28 cellular contexts compared by ENCODE assay signal in the genomic region with DNA sequence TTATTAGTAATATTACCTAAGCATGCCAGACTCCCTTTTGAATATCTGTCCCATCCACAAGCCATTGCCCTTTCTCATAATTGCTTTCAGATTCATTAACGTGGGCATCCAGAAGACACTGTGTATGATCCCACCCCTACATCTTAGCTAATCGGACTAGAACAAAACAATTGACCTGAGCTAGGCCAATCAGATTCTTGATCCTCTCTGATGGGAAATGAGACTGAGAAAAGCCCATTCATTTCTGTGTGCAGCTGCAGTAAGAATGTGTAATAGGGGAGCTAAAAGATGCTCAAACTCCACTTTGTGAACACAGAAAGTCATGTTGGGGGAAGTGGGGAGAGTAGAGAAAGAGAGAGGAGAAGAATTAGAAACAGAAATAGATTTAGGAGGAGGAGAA.
"Had no signal": no experiment of that assay in that cellular context is flagged by ENCODE, and none has a peak within 500 bp of the region (broad histone marks: within the 10 kb centered on the region; RNA-seq: fewer than 3 reads in every experiment).

No MANE protein-coding gene starts in this region.

- H3K79me2 ChIP-seq: parathyroid adenoma had no signal

- H2AFZ ChIP-seq: parathyroid adenoma had no signal

- H3K27me3 Mint-ChIP-seq: natural killer cell treated with Interleukin-12 subunit alpha and Interleukin-12 subunit beta and Interleukin-15 and Interleukin-18, amount 100 ng/mL, for 72 hours had no signal

- H3K27ac ChIP-seq: ovary, parathyroid adenoma, psoas muscle, right lobe of liver, sigmoid colon, stomach, thoracic aorta, thyroid gland, tibial nerve, upper lobe of left lung, vagina had no signal

- H3K9me3 ChIP-seq: ovary, right lobe of liver, sigmoid colon, stomach, thoracic aorta, thyroid gland, upper lobe of left lung, vagina had no signal

- H3K36me3 Mint-ChIP-seq: natural killer cell treated with Interleukin-12 subunit alpha and Interleukin-12 subunit beta and Interleukin-15 and Interleukin-18, amount 100 ng/mL, for 72 hours; stimulated activated effector memory CD8-positive, alpha-beta T cell treated with anti-CD3 and anti-CD28 coated beads, Interleukin-12 subunit alpha, Interleukin-12 subunit beta, amount 100 ng/mL, for 72 hours; stimulated activated naive B cell treated with anti-CD40 and anti-IgM and Interleukin-4, amounts not matched to agents 10 μg/mL and 1 μg/mL and 100 μg/mL, for 72 hours had no signal

- H3K27ac Mint-ChIP-seq: natural killer cell treated with Interleukin-12 subunit alpha and Interleukin-12 subunit beta and Interleukin-15 and Interleukin-18, amount 100 ng/mL, for 72 hours; nephron progenitor cell; progenitor cell of endocrine pancreas; stimulated activated effector memory CD8-positive, alpha-beta T cell treated with anti-CD3 and anti-CD28 coated beads, Interleukin-12 subunit alpha, Interleukin-12 subunit beta, amount 100 ng/mL, for 72 hours; stimulated activated naive B cell treated with anti-CD40 and anti-IgM and Interleukin-4, amounts not matched to agents 10 μg/mL and 1 μg/mL and 100 μg/mL, for 72 hours; stimulated activated naive CD8-positive, alpha-beta T cell treated with anti-CD3 and anti-CD28 coated beads, Interleukin-15, Interleukin-2, amounts not matched to agents 100 ng/mL and 50 ng/mL, for 24 hours had no signal

- ATAC-seq: natural killer cell treated with Interleukin-12 subunit alpha and Interleukin-12 subunit beta and Interleukin-15 and Interleukin-18, amount 100 ng/mL, for 72 hours; psoas muscle; right cardiac atrium; right lobe of liver; stimulated activated effector memory CD8-positive, alpha-beta T cell treated with anti-CD3 and anti-CD28 coated beads, Interleukin-12 subunit alpha, Interleukin-12 subunit beta, amount 100 ng/mL, for 72 hours; stimulated activated naive B cell treated with anti-CD40 and anti-IgM and Interleukin-4, amounts not matched to agents 10 μg/mL and 1 μg/mL and 100 μg/mL, for 72 hours had no signal

- H3K4me1 Mint-ChIP-seq: stimulated activated effector memory CD8-positive, alpha-beta T cell treated with anti-CD3 and anti-CD28 coated beads, Interleukin-12 subunit alpha, Interleukin-12 subunit beta, amount 100 ng/mL, for 72 hours; stimulated activated naive B cell treated with anti-CD40 and anti-IgM and Interleukin-4, amounts not matched to agents 10 μg/mL and 1 μg/mL and 100 μg/mL, for 72 hours had no signal

- H3K9ac ChIP-seq: parathyroid adenoma had no signal

- H3K4me3 Mint-ChIP-seq: natural killer cell treated with Interleukin-12 subunit alpha and Interleukin-12 subunit beta and Interleukin-15 and Interleukin-18, amount 100 ng/mL, for 72 hours; nephron progenitor cell; neural crest cell; stimulated activated effector memory CD8-positive, alpha-beta T cell treated with anti-CD3 and anti-CD28 coated beads, Interleukin-12 subunit alpha, Interleukin-12 subunit beta, amount 100 ng/mL, for 72 hours; stimulated activated naive B cell treated with anti-CD40 and anti-IgM and Interleukin-4, amounts not matched to agents 10 μg/mL and 1 μg/mL and 100 μg/mL, for 72 hours; stimulated activated naive CD8-positive, alpha-beta T cell treated with anti-CD3 and anti-CD28 coated beads, Interleukin-15, Interleukin-2, amounts not matched to agents 100 ng/mL and 50 ng/mL, for 24 hours had no signal

- H3K4me1 ChIP-seq: parathyroid adenoma, psoas muscle, right lobe of liver, sigmoid colon, stomach, thyroid gland, tibial nerve, upper lobe of left lung, vagina had no signal

- H3K36me3 ChIP-seq: ovary, right lobe of liver, sigmoid colon, stomach, thoracic aorta, thyroid gland, tibial nerve, upper lobe of left lung, vagina had no signal

- H3K4me3 ChIP-seq: ovary, psoas muscle, right lobe of liver, sigmoid colon, stomach, thoracic aorta, thyroid gland, tibial nerve, upper lobe of left lung, vagina had no signal

- DNase-seq: nephron progenitor cell; occipital lobe; ovary; posterior cingulate gyrus; psoas muscle; right cardiac atrium; right lobe of liver; sigmoid colon; small intestine; stimulated activated CD4-positive, alpha-beta T cell treated with anti-CD3 and anti-CD28 coated beads, Interleukin-15, amount 100 ng/mL, for 24 hours; stimulated activated CD4-positive, alpha-beta T cell treated with anti-CD3 and anti-CD28 coated beads, Interleukin-2, amount 100 ng/mL, for 24 hours; stimulated activated CD4-positive, alpha-beta T cell treated with anti-CD3 and anti-CD28 coated beads, Interleukin-2, amount 100 ng/mL, for 48 hours; stimulated activated CD4-positive, alpha-beta T cell treated with anti-CD3 and anti-CD28 coated beads, Interleukin-4, amount 100 ng/mL, for 24 hours; stimulated activated naive B cell treated with anti-CD40 and anti-IgM and Interleukin-4, amounts not matched to agents 10 μg/mL and 1 μg/mL and 100 μg/mL, for 72 hours; stimulated activated naive CD4-positive, alpha-beta T cell treated with Interleukin-2 at 50 U/mL for 16 hours; stomach; thyroid gland; trophoblast cell; upper lobe of left lung had no signal

- H3K27me3 ChIP-seq: ovary, right lobe of liver, sigmoid colon, stomach, thyroid gland, tibial nerve, upper lobe of left lung, vagina had no signal

- H3K9me3 Mint-ChIP-seq: natural killer cell treated with Interleukin-12 subunit alpha and Interleukin-12 subunit beta and Interleukin-15 and Interleukin-18, amount 100 ng/mL, for 72 hours; nephron progenitor cell; neural crest cell had no signal
